9 cellular contexts compared by ENCODE assay signal in genomic region chr16:23071202-23072083, GRCh38.
DNase-seq lines count a peak whose midpoint lies in the region; ATAC-seq and TF ChIP-seq lines count a peak whose summit lies in the region.
"Had no signal": no experiment of that assay in that cellular context is flagged by ENCODE, and none has a peak within 500 bp of the region (broad histone marks: within the 10 kb centered on the region; RNA-seq: fewer than 3 reads in every experiment).

No MANE protein-coding gene starts in this region.

- DNase-seq in ACHN (peak; percentile 18), adipocyte (ENCODE audit: low read depth) (no peak), fibroblast of mammary gland (ENCODE audit: low read depth) (peak; percentile 40), osteoblast (ENCODE audit: insufficient read length, low spot score, missing footprints) (peak; percentile 77), amniotic stem cell (lab: John Stamatoyannopoulos, UW) (no peak), middle frontal gyrus (ENCODE audit: extremely low spot score, low spot score) (no peak), AML-193 (lab: John Stamatoyannopoulos, UW) (no peak)
- DNase-seq: activated T-cell treated with anti-CD3 and anti-CD28 coated beads, Interleukin-2, amount 50 U/mL, for 48 hours had no signal

- TF ChIP-seq CTCF in fibroblast of mammary gland (conservative IDR thresholded peaks at IDR 0.05; ENCODE audit: control insufficient read depth, insufficient read depth, low read depth, low read length) (no peak), osteoblast (IDR thresholded peaks at IDR 0.05; ENCODE audit: extremely low read depth, low read depth, low read length) (no peak)

- H3K27ac ChIP-seq in osteoblast (ENCODE audit: low read depth, low read length), result peak overlapping the region; percentile 92

- H3K9ac ChIP-seq in adipocyte (ENCODE audit: low read length), result peak overlapping the region; percentile 6

- no peak for ATAC-seq in HG03460 (IDR thresholded peaks at IDR 0.05; ENCODE audit: unreplicated experiment)

- H4K20me1 ChIP-seq in osteoblast (ENCODE audit: insufficient read depth, low read length), result no peaks in the 10 kb centered on the region

- no peaks in the 10 kb centered on the region for H3K9me3 ChIP-seq in adipocyte (ENCODE audit: control insufficient read depth, low read length)
- no peaks in the 10 kb centered on the region for H3K9me3 ChIP-seq in osteoblast (ENCODE audit: low read depth, low read length)

- H3K36me3 ChIP-seq in adipocyte (ENCODE audit: control insufficient read depth, insufficient read depth, low read length, severe bottlenecking) (peaks cover 47% of the 10 kb centered on the region), osteoblast (ENCODE audit: insufficient read depth, low read length) (peaks cover 28% of the 10 kb centered on the region)

- H3K4me1 ChIP-seq in adipocyte (ENCODE audit: control insufficient read depth, insufficient read depth, low read length) (peaks cover 23% of the 10 kb centered on the region), osteoblast (ENCODE audit: insufficient read depth, low read length) (peaks cover 25% of the 10 kb centered on the region)

- peak overlapping the region; percentile 54 for H2AFZ ChIP-seq in osteoblast (ENCODE audit: low read length)

- no peaks in the 10 kb centered on the region for H3K79me2 ChIP-seq in osteoblast (ENCODE audit: insufficient read depth, low read length)

- no peaks in the 10 kb centered on the region for H3K27me3 ChIP-seq in adipocyte (replicated peaks; ENCODE audit: control insufficient read depth, insufficient read depth, low read length)
- no peaks in the 10 kb centered on the region for H3K27me3 ChIP-seq in osteoblast (ENCODE audit: insufficient read depth, low read length)

- in situ Hi-C loops in ACHN (cut with HindIII; ENCODE audit: low pct_ligation_motif_present, low pct_unique_long_range_greater_than_20kb, low sequenced_read_pairs), result no loop called here

- H3K4me2 ChIP-seq in osteoblast (ENCODE audit: insufficient read depth, low read length), result peak overlapping the region; percentile 67

- peak overlapping the region; percentile 56 for H3K4me3 ChIP-seq in adipocyte (ENCODE audit: low read length)
- H3K4me3 ChIP-seq in fibroblast of mammary gland (ENCODE audit: control insufficient read depth, low read depth, low read length), result no peak overlapping the region
- no peak overlapping the region for H3K4me3 ChIP-seq in osteoblast (ENCODE audit: insufficient read depth, low read length)

Comparison
In these comparisons a context has a peak if more than half of its experiments do, and no peak if none do; other contexts are left out.
1. DNase-seq: peak in ACHN (single experiment), fibroblast of mammary gland (single experiment) and osteoblast (single experiment); none in adipocyte (single experiment), amniotic stem cell (single experiment), middle frontal gyrus (single experiment) and AML-193 (0 of 2).